Comparison of ENCODE assay signal across 9 cellular contexts in the genomic region with DNA sequence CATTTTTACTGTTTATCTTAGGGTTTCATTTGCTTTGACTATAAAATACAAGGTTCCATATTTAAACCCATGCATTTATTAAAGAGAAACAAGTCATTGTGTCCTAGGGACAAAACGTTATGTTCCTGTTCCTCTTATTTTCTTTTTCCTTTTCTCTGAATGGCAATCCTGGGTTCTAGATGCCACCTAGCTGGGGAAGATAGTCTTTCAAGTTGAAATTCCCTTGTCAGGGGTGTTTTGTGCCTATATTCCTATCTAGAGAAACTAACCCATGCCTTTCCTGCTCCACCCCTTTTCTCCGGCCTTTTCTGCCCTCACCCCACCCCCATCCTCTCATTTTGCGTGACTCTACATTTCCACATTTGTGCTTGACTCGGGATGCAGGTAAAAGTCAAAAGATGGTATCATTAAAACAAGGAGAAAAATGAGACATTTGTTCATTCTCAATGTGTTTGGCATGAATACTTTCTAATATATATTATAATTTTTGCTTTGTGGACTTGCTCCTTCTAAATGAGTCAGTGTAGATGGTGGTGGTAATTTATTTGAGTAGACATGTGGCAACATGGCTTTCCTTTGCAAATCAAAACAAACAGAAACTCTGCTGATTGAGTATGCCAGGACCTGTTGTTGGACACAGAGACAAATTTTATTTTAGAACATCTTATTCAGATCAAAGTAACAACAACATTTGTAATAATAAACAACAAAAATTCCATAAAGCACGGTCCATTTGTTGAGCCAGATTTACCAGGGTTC. TPM values are rescaled to one million over a fixed set of nuclear protein-coding genes. Genes with fewer than 3 reads are reported as not detected.
DNase-seq lines count a peak whose midpoint lies in the region; ATAC-seq and TF ChIP-seq lines count a peak whose summit lies in the region.
"Had no signal": no experiment of that assay in that cellular context is flagged by ENCODE, and none has a peak within 500 bp of the region (broad histone marks: within the 10 kb centered on the region; RNA-seq: fewer than 3 reads in every experiment).

No MANE protein-coding gene starts in this region.

- CTCF ChIA-PET in RWPE1 (lab: Yijun Ruan, JAX), result interaction anchor here (0.5 to 0.6 kb wide), 4 partner anchors 84 to 1760 kb away, joined by 3 to 8 read pairs (median 4); no protein-coding TSS in a partner anchor

- no peaks in the 10 kb centered on the region for H3K79me2 ChIP-seq in neural cell (replicated peaks; ENCODE audit: insufficient read depth, low read length)

- H3K4me3 ChIP-seq in neural cell (ENCODE audit: low read length), result no peak overlapping the region

- DNase-seq in RWPE1 (ENCODE audit: low spot score), result peak; percentile 21
- DNase-seq in fibroblast of peridontal ligament (ENCODE audit: extremely low read depth), result peak; percentile 67
- DNase-seq in activated CD4-positive, alpha-beta T cell treated with anti-CD3 and anti-CD28 coated beads, Interleukin-2, amount 50 U/mL, for 4 hours, result no peak
- DNase-seq: islet precursor cell had no signal

- TF ChIP-seq RAD21 in neural cell (conservative IDR thresholded peaks at IDR 0.05), result peak; percentile 78

- H3F3A ChIP-seq in neural cell (ENCODE audit: insufficient read depth, low read length, poor library complexity, severe bottlenecking), result no peaks in the 10 kb centered on the region

- H3K9me3 ChIP-seq in neural cell (ENCODE audit: low read length), result no peaks in the 10 kb centered on the region

- ATAC-seq in GM21390 (IDR thresholded peaks at IDR 0.05; ENCODE audit: unreplicated experiment) (no peak), GM18520 (IDR thresholded peaks at IDR 0.05; ENCODE audit: unreplicated experiment) (no peak), HG02798 (IDR thresholded peaks at IDR 0.05; ENCODE audit: poor library complexity, unreplicated experiment) (no peak)

- H2AFZ ChIP-seq in neural cell (ENCODE audit: low read depth, low read length), result no peak overlapping the region

- TF ChIP-seq EP300 in neural cell (conservative IDR thresholded peaks at IDR 0.05; ENCODE audit: poor library complexity, severe bottlenecking), result no peak

- no peak overlapping the region for H3K27ac ChIP-seq in C4-2B
- no peak overlapping the region for H3K27ac ChIP-seq in RWPE1
- H3K27ac ChIP-seq in neural cell (ENCODE audit: low read length), result no peak overlapping the region

- H3K9ac ChIP-seq in neural cell (ENCODE audit: low read length), result no peak overlapping the region

- H3K4me2 ChIP-seq in neural cell (ENCODE audit: low read length), result no peak overlapping the region

- no peaks in the 10 kb centered on the region for H4K20me1 ChIP-seq in neural cell (ENCODE audit: insufficient read depth)

- no peaks in the 10 kb centered on the region for H3K36me3 ChIP-seq in neural cell (ENCODE audit: insufficient read depth, low read length)

- no peaks in the 10 kb centered on the region for H3K9me2 ChIP-seq in neural cell (ENCODE audit: insufficient read depth, low read length)

- peak; percentile 33 for TF ChIP-seq CTCF in C4-2B (conservative IDR thresholded peaks at IDR 0.05)
- TF ChIP-seq CTCF in RWPE1 (conservative IDR thresholded peaks at IDR 0.05; ENCODE audit: low read depth), result 0 out of 2 replicates have a peak, but pooled peaks have one; percentile 11
- peak; percentile 65 for TF ChIP-seq CTCF in neural cell (IDR thresholded peaks at IDR 0.05; ENCODE audit: poor library complexity, severe bottlenecking)

- POLR2A ChIA-PET in RWPE1 (lab: Yijun Ruan, JAX; ENCODE audit: low non-redundant PET), result no interaction called here

- H3K27me3 ChIP-seq in neural cell (ENCODE audit: insufficient read depth, low read depth, low read length), result no peaks in the 10 kb centered on the region

TF ChIP-seq in neural cell, 6 proteins besides CTCF, POLR2A, EP300 and RAD21:
- TF ChIP-seq MXI1 (conservative IDR thresholded peaks at IDR 0.05; ENCODE audit: poor library complexity, severe bottlenecking), result no peak
- TF ChIP-seq, protein P1, sequence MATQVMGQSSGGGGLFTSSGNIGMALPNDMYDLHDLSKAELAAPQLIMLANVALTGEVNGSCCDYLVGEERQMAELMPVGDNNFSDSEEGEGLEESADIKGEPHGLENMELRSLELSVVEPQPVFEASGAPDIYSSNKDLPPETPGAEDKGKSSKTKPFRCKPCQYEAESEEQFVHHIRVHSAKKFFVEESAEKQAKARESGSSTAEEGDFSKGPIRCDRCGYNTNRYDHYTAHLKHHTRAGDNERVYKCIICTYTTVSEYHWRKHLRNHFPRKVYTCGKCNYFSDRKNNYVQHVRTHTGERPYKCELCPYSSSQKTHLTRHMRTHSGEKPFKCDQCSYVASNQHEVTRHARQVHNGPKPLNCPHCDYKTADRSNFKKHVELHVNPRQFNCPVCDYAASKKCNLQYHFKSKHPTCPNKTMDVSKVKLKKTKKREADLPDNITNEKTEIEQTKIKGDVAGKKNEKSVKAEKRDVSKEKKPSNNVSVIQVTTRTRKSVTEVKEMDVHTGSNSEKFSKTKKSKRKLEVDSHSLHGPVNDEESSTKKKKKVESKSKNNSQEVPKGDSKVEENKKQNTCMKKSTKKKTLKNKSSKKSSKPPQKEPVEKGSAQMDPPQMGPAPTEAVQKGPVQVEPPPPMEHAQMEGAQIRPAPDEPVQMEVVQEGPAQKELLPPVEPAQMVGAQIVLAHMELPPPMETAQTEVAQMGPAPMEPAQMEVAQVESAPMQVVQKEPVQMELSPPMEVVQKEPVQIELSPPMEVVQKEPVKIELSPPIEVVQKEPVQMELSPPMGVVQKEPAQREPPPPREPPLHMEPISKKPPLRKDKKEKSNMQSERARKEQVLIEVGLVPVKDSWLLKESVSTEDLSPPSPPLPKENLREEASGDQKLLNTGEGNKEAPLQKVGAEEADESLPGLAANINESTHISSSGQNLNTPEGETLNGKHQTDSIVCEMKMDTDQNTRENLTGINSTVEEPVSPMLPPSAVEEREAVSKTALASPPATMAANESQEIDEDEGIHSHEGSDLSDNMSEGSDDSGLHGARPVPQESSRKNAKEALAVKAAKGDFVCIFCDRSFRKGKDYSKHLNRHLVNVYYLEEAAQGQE (IDR thresholded peaks at IDR 0.05; ENCODE audit: borderline replicate concordance), result no peak
- TF ChIP-seq EZH2 (IDR thresholded peaks at IDR 0.05; ENCODE audit: borderline replicate concordance, insufficient read depth, low read length, poor library complexity, severe bottlenecking), result no peak
- no peak for TF ChIP-seq TAF1 (IDR thresholded peaks at IDR 0.05; ENCODE audit: low read depth)
- TF ChIP-seq POLR2AphosphoS5 (IDR thresholded peaks at IDR 0.05), result no peak
- peak; percentile 76 for TF ChIP-seq SMC3 (conservative IDR thresholded peaks at IDR 0.05; ENCODE audit: poor library complexity)
TF ChIP-seq in neural cell: peak in this region for 1.

RNA-seq across cellular contexts. Expression of a gene that starts 26.8 kb away (rescaled TPM):
- 0.05 TPM in 1 of 2 replicates, not detected in the other for polyA plus RNA-seq in neural cell
- 0.23 and 0.73 TPM in 2 replicates for polyA minus RNA-seq in neural cell

Comparison
In these comparisons a context has a peak if more than half of its experiments do, and no peak if none do; other contexts are left out.
1. CTCF ChIP-seq: peak in every context shown above with its lines; median percentile 65 in neural cell; 33 in C4-2B; 11 in RWPE1.
2. DNase-seq: peak in RWPE1 (single experiment) and fibroblast of peridontal ligament (single experiment); none in activated CD4-positive, alpha-beta T cell treated with anti-CD3 and anti-CD28 coated beads, Interleukin-2, amount 50 U/mL, for 4 hours (0 of 2).